In genomic region chr18:63979409-63979908, GRCh38 we compare ENCODE assay signal across 8 cellular contexts. TPM values are rescaled to one million over a fixed set of nuclear protein-coding genes. Genes with fewer than 3 reads are reported as not detected.
DNase-seq lines count a peak whose midpoint lies in the region; ATAC-seq, FAIRE-seq and TF ChIP-seq lines count a peak whose summit lies in the region.

No MANE protein-coding gene starts in this region.

- H3K27me3 ChIP-seq in RWPE2 (ENCODE audit: insufficient read depth, poor library complexity, severe bottlenecking) = no peaks in the 10 kb centered on the region
- H3K27me3 ChIP-seq in small intestine (ENCODE audit: control insufficient read depth in 2 of 2, insufficient read depth in 2 of 2, low read length in 2 of 2) = no peaks in the 10 kb centered on the region

- BruUV-seq in MCF 10A (replicated peaks; lab: Mats Ljungman, UMichigan) = no TSS peak

- no peaks in the 10 kb centered on the region for H3K9me3 Mint-ChIP-seq in MCF 10A (ENCODE audit: unreplicated experiment)

- TF ChIP-seq CTCF in RWPE2 (IDR thresholded peaks at IDR 0.05; ENCODE audit: poor library complexity, severe bottlenecking) (peak; percentile 94), MCF 10A (IDR thresholded peaks at IDR 0.05; ENCODE audit: unreplicated experiment) (peak; percentile 74)

- in situ Hi-C loops in KBM-7 (cut with MboI; ENCODE audit: low pct_unique_long_range_greater_than_20kb, low sequenced_read_pairs) = no loop called here

- peaks cover 15% of the 10 kb centered on the region; the same call in 1 of the 2 replicates for H3K36me3 ChIP-seq in RWPE2 (ENCODE audit: low read depth)
- peaks cover 3 to 4% of the 10 kb centered on the region in 2 donors for H3K36me3 ChIP-seq in small intestine (ENCODE audit: control insufficient read depth in 2 of 2, insufficient read depth in 2 of 2, low read length in 2 of 2)

- ATAC-seq in GM21619 (IDR thresholded peaks at IDR 0.05; ENCODE audit: unreplicated experiment) (peak; percentile 78), RWPE2 (ENCODE audit: low read depth) (peak; percentile 60; the same call in 2 of the 3 replicates)

- POLR2A ChIA-PET in MCF 10A (lab: Yijun Ruan, JAX) = interaction anchor here (0.8 kb wide), 1 partner anchor 16 kb away, joined by 3 read pairs; no protein-coding TSS in a partner anchor

- H3K36me3 Mint-ChIP-seq in MCF 10A (ENCODE audit: insufficient read depth, unreplicated experiment) = peaks cover 29% of the 10 kb centered on the region

- FAIRE-seq in small intestine (lab: Jason Lieb, UNC) = no peak

- no peak overlapping the region for H3K4me3 ChIP-seq in RWPE2 (ENCODE audit: severe bottlenecking)
- H3K4me3 ChIP-seq in small intestine (ENCODE audit: low read depth in 1 of 2, low read length in 2 of 2) = no peak overlapping the region

- intact Hi-C loops in MCF 10A (cut with micrococcal nuclease) = loop anchor here (1.0 to 2.0 kb wide), 2 partner anchors 16 to 129 kb away; no protein-coding TSS in a partner anchor

- CTCF ChIA-PET in MCF 10A (lab: Yijun Ruan, JAX) = interaction anchor here (0.7 to 1.9 kb wide), 10 partner anchors 15 to 461 kb away, joined by 3 to 13 read pairs (median 4); no protein-coding TSS in a partner anchor

- H3K27ac Mint-ChIP-seq in MCF 10A (ENCODE audit: low read depth, unreplicated experiment) = peak overlapping the region; percentile 46

- 17 to 18% (median 18%) methylated on average over 6 of the region's 6 CpGs for WGBS in small intestine, 3 donors

- DNase-seq in NCI-H2029 (lab: John Stamatoyannopoulos, UW) = peak; percentile 31
- DNase-seq in NCI-H2029 treated with DMSO at 0.1 percent for 48 hours (lab: John Stamatoyannopoulos, UW) = no peak
- DNase-seq in KBM-7 = peak; percentile 56
- DNase-seq in RWPE2 (ENCODE audit: low spot score) = no peak
- DNase-seq in MCF 10A (ENCODE audit: unreplicated experiment) = peak; percentile 62
- peak; percentile 60 for DNase-seq in iris pigment epithelial cell (ENCODE audit: low read depth)
- DNase-seq in small intestine = peak; percentile 68

- H3K4me1 Mint-ChIP-seq in MCF 10A (ENCODE audit: insufficient read depth, unreplicated experiment) = peaks cover 19% of the 10 kb centered on the region

- H3K9me3 ChIP-seq in RWPE2 (ENCODE audit: severe bottlenecking) = no peaks in the 10 kb centered on the region
- no peaks in the 10 kb centered on the region for H3K9me3 ChIP-seq in small intestine (ENCODE audit: control insufficient read depth, low read depth)

- no peak overlapping the region for H3K27ac ChIP-seq in RWPE2 (ENCODE audit: poor library complexity, severe bottlenecking)
- H3K27ac ChIP-seq in small intestine (ENCODE audit: low read depth in 1 of 2, low read length in 1 of 2) = no peak overlapping the region

- H3K4me1 ChIP-seq in RWPE2 (ENCODE audit: insufficient read depth, poor library complexity, severe bottlenecking) (no peaks in the 10 kb centered on the region), small intestine (ENCODE audit: control insufficient read depth in 2 of 2, insufficient read depth in 1 of 2, low read depth in 1 of 2, low read length in 1 of 2) (peaks cover 0 to 4% of the 10 kb centered on the region in 2 donors)

- H3K27me3 Mint-ChIP-seq in MCF 10A (ENCODE audit: insufficient read depth, unreplicated experiment) = no peaks in the 10 kb centered on the region

- H3K4me3 Mint-ChIP-seq in MCF 10A (ENCODE audit: unreplicated experiment) = peak overlapping the region; percentile 19

RNA-seq across cellular contexts. Expression of gene SERPINB8, which starts 9.6 kb away (rescaled TPM):
- 54.1 and 58.0 TPM in 2 replicates for total RNA-seq in MCF 10A (2022)
- polyA plus RNA-seq in small intestine = 10 to 100 TPM; 11.6 to 15.7 (median 12.9) TPM

RNA-seq across cellular contexts. Expression of gene HMSD, which starts 30.4 kb away (rescaled TPM):
- total RNA-seq in MCF 10A (2022) = not detected in 2 replicates
- polyA plus RNA-seq in small intestine = under 1 TPM in 1 of 3 donors, not detected in 2; 0.48 TPM

Comparison
In these comparisons a context has a peak if more than half of its experiments do, and no peak if none do; other contexts are left out.
1. DNase-seq: peak in NCI-H2029 (single experiment), KBM-7 (single experiment), MCF 10A (single experiment), iris pigment epithelial cell (single experiment) and small intestine (single experiment); none in NCI-H2029 treated with DMSO at 0.1 percent for 48 hours (single experiment) and RWPE2 (single experiment).